9 cellular contexts compared by ENCODE assay signal in the genomic region with DNA sequence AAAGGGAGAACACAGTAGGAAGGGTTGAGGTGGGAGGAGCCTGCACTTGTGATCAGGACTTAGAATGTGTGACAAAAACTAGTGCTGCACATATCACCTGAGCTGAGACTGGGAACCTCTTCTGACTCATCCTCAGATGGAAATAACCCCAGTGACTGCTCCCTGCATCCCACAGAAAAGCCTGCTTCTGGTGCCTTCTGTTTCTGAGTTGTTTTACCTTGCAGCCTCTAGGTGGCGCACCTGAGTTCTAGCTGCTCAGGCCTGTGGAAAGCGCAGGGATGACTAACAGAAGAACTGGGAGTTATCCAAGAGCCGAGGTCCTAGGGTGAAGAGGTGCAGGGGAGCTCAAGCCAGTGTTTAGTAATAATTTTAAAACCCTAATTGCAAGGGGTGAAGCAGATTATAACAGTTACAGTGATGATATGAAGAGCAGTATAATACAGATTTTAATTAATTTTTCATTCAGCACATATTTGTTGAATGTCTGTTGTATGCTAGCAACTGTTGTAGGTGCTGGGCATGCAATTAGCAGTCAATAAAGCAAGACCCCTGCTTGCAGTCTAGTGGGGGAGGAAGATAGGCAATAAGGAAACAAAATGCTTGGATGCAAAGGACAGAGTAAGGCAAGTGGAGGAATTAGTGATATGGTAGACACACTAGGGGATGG.
A peak's percentile ranks its signal among the peaks of the same experiment; 100 is the strongest.
DNase-seq lines count a peak whose midpoint lies in the region; ATAC-seq and TF ChIP-seq lines count a peak whose summit lies in the region.
"Had no signal": no experiment of that assay in that cellular context is flagged by ENCODE, and none has a peak within 500 bp of the region (broad histone marks: within the 10 kb centered on the region; RNA-seq: fewer than 3 reads in every experiment).

No MANE protein-coding gene starts in this region.

- no peaks in the 10 kb centered on the region for H3K27me3 ChIP-seq in vagina

- intact Hi-C loops in vagina (cut with DNase I), result no loop called here

- TF ChIP-seq POLR2A in vagina (IDR thresholded peaks at IDR 0.05), result no peak

- no peak overlapping the region for H3K4me3 ChIP-seq in fibroblast of villous mesenchyme (ENCODE audit: low read depth, low read length)
- no peak overlapping the region for H3K4me3 ChIP-seq in vagina

- H3K4me1 ChIP-seq in vagina, result no peaks in the 10 kb centered on the region

- TF ChIP-seq CTCF in fibroblast of villous mesenchyme (IDR thresholded peaks at IDR 0.05; ENCODE audit: insufficient read depth, low read depth, low read length) (peak; percentile 95), vagina (IDR thresholded peaks at IDR 0.05) (peak; percentile 51 to 60 (median 51))

- ATAC-seq in HG02798 (IDR thresholded peaks at IDR 0.05; ENCODE audit: poor library complexity, unreplicated experiment) (peak; percentile 40), GM21515 (IDR thresholded peaks at IDR 0.05; ENCODE audit: unreplicated experiment) (no peak)
- ATAC-seq: T-cell had no signal

- DNase-seq in D341Med (ENCODE audit: low spot score) (peak; percentile 59), NCI-H748 (lab: John Stamatoyannopoulos, UW; ENCODE audit: unreplicated experiment) (peak; percentile 59), fibroblast of villous mesenchyme (ENCODE audit: low read depth) (peak; percentile 70), non-pigmented ciliary epithelial cell (ENCODE audit: low read depth) (peak; percentile 28), vagina (ENCODE audit: extremely low spot score in 2 of 2) (no peak)
- DNase-seq in activated CD8-positive, alpha-beta memory T cell treated with anti-CD3 and anti-CD28 coated beads, Interleukin-2, amount 50 U/mL, for 4 hours, result peak; percentile 21

- no peak overlapping the region for H3K27ac ChIP-seq in vagina

- H3K36me3 ChIP-seq in vagina, result no peaks in the 10 kb centered on the region

- H3K9me3 ChIP-seq in vagina, result no peaks in the 10 kb centered on the region

Comparison
In these comparisons a context has a peak if more than half of its experiments do, and no peak if none do; other contexts are left out.
1. DNase-seq: peak in D341Med (single experiment), NCI-H748 (single experiment), activated CD8-positive, alpha-beta memory T cell treated with anti-CD3 and anti-CD28 coated beads, Interleukin-2, amount 50 U/mL, for 4 hours (single experiment), fibroblast of villous mesenchyme (single experiment) and non-pigmented ciliary epithelial cell (single experiment); none in vagina (0 of 2).